In the genomic region with DNA sequence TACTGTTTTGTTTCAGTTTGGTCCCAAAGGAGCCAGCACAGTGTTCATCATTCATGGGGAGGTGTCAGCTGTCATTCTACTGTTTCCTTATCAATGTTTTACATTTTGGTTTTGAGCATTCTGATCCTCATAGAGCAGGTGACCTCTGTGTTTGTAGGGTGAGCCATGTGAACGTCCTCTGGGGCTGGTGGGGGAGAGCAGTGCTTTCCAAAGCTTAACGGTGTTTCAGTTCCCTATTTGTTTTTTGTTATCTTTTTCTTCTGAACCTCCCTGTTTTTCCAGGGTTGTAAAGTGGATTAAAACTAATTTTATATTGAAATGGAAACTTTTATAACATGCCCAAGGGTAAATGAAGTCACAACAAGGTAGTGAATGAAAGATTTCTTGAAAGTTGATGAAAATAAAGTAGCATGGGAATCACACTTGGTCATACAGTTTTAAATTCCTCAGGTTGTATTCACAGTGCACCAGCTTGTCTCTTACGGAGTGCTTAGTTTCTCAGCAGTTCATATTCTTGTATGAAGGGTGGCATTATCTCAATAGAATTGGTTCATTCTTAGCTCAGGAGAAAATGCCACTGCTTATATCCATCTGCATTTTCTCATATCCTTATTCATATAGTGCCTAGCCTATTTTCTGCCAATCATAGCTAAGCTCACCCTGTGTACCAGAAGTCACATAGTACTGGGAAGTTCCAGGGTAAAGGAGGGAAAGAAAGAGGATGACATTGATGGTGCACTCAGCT, we compare ENCODE assay signal across 1 cellular context.
TF ChIP-seq lines count a peak whose summit lies in the region.

No MANE protein-coding gene starts in this region.

TF ChIP-seq in HepG2, 621 proteins besides CTCF, POLR2A, EP300 and RAD21 (continued from another document and continues in another):
- TF ChIP-seq RERE (CRISPR knock-in tag; IDR thresholded peaks at IDR 0.05; ENCODE audit: low read depth): 0 out of 2 replicates have a peak, but pooled peaks have one; percentile 17
- TF ChIP-seq ELK4 (CRISPR knock-in tag; IDR thresholded peaks at IDR 0.05; ENCODE audit: borderline replicate concordance): no peak
- TF ChIP-seq ZNF652 (CRISPR knock-in tag; IDR thresholded peaks at IDR 0.05; ENCODE audit: borderline replicate concordance, low read depth): no peak
- TF ChIP-seq SMARCC2 (IDR thresholded peaks at IDR 0.05): no peak
- 0 out of 2 replicates have a peak, but pooled peaks have one; percentile 32 for TF ChIP-seq ZBTB25 (CRISPR knock-in tag; IDR thresholded peaks at IDR 0.05)
- TF ChIP-seq ZNF710 (CRISPR knock-in tag; IDR thresholded peaks at IDR 0.05; ENCODE audit: borderline replicate concordance): no peak
- no peak for TF ChIP-seq ZNF234 (CRISPR knock-in tag; conservative IDR thresholded peaks at IDR 0.05)
- TF ChIP-seq NFKB2 (CRISPR knock-in tag; IDR thresholded peaks at IDR 0.05; ENCODE audit: borderline replicate concordance): no peak
- TF ChIP-seq, protein P1, sequence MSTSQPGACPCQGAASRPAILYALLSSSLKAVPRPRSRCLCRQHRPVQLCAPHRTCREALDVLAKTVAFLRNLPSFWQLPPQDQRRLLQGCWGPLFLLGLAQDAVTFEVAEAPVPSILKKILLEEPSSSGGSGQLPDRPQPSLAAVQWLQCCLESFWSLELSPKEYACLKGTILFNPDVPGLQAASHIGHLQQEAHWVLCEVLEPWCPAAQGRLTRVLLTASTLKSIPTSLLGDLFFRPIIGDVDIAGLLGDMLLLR (CRISPR knock-in tag; IDR thresholded peaks at IDR 0.05): no peak
- 0 out of 2 replicates have a peak, but pooled peaks have one; percentile 42 for TF ChIP-seq SATB2 (CRISPR knock-in tag; IDR thresholded peaks at IDR 0.05)
- TF ChIP-seq, protein P2, sequence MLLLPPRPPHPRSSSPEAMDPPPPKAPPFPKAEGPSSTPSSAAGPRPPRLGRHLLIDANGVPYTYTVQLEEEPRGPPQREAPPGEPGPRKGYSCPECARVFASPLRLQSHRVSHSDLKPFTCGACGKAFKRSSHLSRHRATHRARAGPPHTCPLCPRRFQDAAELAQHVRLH (CRISPR knock-in tag; IDR thresholded peaks at IDR 0.05; ENCODE audit: borderline replicate concordance, low read depth): no peak
- no peak for TF ChIP-seq FUBP1 (CRISPR knock-in tag; IDR thresholded peaks at IDR 0.05; ENCODE audit: borderline replicate concordance)
- TF ChIP-seq ZMYM4 (CRISPR knock-in tag; IDR thresholded peaks at IDR 0.05): 0 out of 2 replicates have a peak, but pooled peaks have one; percentile 24
- 0 out of 2 replicates have a peak, but pooled peaks have one; percentile 53 for TF ChIP-seq ZNF556 (CRISPR knock-in tag; IDR thresholded peaks at IDR 0.05; ENCODE audit: borderline replicate concordance)
- 0 out of 2 replicates have a peak, but pooled peaks have one; percentile 16 for TF ChIP-seq NFIC (IDR thresholded peaks at IDR 0.05; ENCODE audit: low read length)
- no peak for TF ChIP-seq ZBTB38 (CRISPR knock-in tag; IDR thresholded peaks at IDR 0.05)
- TF ChIP-seq ZNF569 (CRISPR knock-in tag; IDR thresholded peaks at IDR 0.05; ENCODE audit: borderline replicate concordance): no peak
- TF ChIP-seq TSC22D2 (CRISPR knock-in tag; IDR thresholded peaks at IDR 0.05; ENCODE audit: borderline replicate concordance): no peak
- peak; percentile 67 for TF ChIP-seq PAXIP1 (CRISPR knock-in tag; conservative IDR thresholded peaks at IDR 0.05)
- TF ChIP-seq, protein P3, sequence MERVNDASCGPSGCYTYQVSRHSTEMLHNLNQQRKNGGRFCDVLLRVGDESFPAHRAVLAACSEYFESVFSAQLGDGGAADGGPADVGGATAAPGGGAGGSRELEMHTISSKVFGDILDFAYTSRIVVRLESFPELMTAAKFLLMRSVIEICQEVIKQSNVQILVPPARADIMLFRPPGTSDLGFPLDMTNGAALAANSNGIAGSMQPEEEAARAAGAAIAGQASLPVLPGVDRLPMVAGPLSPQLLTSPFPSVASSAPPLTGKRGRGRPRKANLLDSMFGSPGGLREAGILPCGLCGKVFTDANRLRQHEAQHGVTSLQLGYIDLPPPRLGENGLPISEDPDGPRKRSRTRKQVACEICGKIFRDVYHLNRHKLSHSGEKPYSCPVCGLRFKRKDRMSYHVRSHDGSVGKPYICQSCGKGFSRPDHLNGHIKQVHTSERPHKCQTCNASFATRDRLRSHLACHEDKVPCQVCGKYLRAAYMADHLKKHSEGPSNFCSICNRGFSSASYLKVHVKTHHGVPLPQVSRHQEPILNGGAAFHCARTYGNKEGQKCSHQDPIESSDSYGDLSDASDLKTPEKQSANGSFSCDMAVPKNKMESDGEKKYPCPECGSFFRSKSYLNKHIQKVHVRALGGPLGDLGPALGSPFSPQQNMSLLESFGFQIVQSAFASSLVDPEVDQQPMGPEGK (CRISPR knock-in tag; IDR thresholded peaks at IDR 0.05): peak; percentile 75
- TF ChIP-seq SALL1 (CRISPR knock-in tag; IDR thresholded peaks at IDR 0.05): peak; percentile 75
- peak; percentile 12 for TF ChIP-seq TEAD3 (CRISPR knock-in tag; optimal IDR thresholded peaks at IDR 0.05; ENCODE audit: borderline replicate concordance)
- no peak for TF ChIP-seq POLR2AphosphoS5 (IDR thresholded peaks at IDR 0.05; ENCODE audit: low read depth, low read length)
- TF ChIP-seq HOXA3 (CRISPR knock-in tag; IDR thresholded peaks at IDR 0.05): peak; percentile 49; the same call in 1 of the 2 replicates
- no peak for TF ChIP-seq ZFP41 (CRISPR knock-in tag; IDR thresholded peaks at IDR 0.05; ENCODE audit: borderline replicate concordance)
- TF ChIP-seq RCOR2 (CRISPR knock-in tag; IDR thresholded peaks at IDR 0.05): no peak
- no peak for TF ChIP-seq ZNF383 (CRISPR knock-in tag; IDR thresholded peaks at IDR 0.05; ENCODE audit: borderline replicate concordance)
- TF ChIP-seq CBFB (CRISPR knock-in tag; IDR thresholded peaks at IDR 0.05): no peak
- TF ChIP-seq ZNF510 (CRISPR knock-in tag; IDR thresholded peaks at IDR 0.05; ENCODE audit: low read depth): 0 out of 2 replicates have a peak, but pooled peaks have one; percentile 70
- TF ChIP-seq ATF7 (IDR thresholded peaks at IDR 0.05): no peak
- no peak for TF ChIP-seq ATF7 (CRISPR knock-in tag; IDR thresholded peaks at IDR 0.05)
- TF ChIP-seq ATF1 (CRISPR knock-in tag; IDR thresholded peaks at IDR 0.05): no peak
- TF ChIP-seq ZNF460 (CRISPR knock-in tag; IDR thresholded peaks at IDR 0.05; ENCODE audit: borderline replicate concordance): no peak
- no peak for TF ChIP-seq ZNF558 (CRISPR knock-in tag; IDR thresholded peaks at IDR 0.05; ENCODE audit: borderline replicate concordance)
- TF ChIP-seq MTA3 (CRISPR knock-in tag; IDR thresholded peaks at IDR 0.05): no peak
- TF ChIP-seq PRMT3 (CRISPR knock-in tag; IDR thresholded peaks at IDR 0.05; ENCODE audit: borderline replicate concordance, low read depth): no peak
